Comparison of ENCODE assay signal across 12 cellular contexts in genomic region chr6:108157972-108158441, GRCh38. TPM values are rescaled to one million over a fixed set of nuclear protein-coding genes. Genes with fewer than 3 reads are reported as not detected.
A peak's percentile ranks its signal among the peaks of the same experiment; 100 is the strongest.
DNase-seq lines count a peak whose midpoint lies in the region; ATAC-seq and TF ChIP-seq lines count a peak whose summit lies in the region.
"Had no signal": no experiment of that assay in that cellular context is flagged by ENCODE, and none has a peak within 500 bp of the region (broad histone marks: within the 10 kb centered on the region; RNA-seq: fewer than 3 reads in every experiment).

No MANE protein-coding gene starts in this region.

- H3K4me1 ChIP-seq in lower lobe of right lung, result peaks cover 21% of the 10 kb centered on the region
- H3K4me1 ChIP-seq in testis, result no peaks in the 10 kb centered on the region

- TF ChIP-seq CTCF in lower lobe of right lung (IDR thresholded peaks at IDR 0.05) (no peak), testis (IDR thresholded peaks at IDR 0.05) (no peak)

- no peaks in the 10 kb centered on the region for H3K9me3 Mint-ChIP-seq in activated naive CD4-positive, alpha-beta T cell treated with anti-CD3 and anti-CD28 coated beads, Interleukin-2, amount 10 ng/mL, durations not matched to agents 7 days and 5 days
- H3K9me3 Mint-ChIP-seq in activated T-helper 17 cell treated with anti-CD3 and anti-CD28 coated beads, Interleukin-2, amount 50 U/mL, for 72 hours, result no peaks in the 10 kb centered on the region

- H3K27ac ChIP-seq in lower lobe of right lung (no peak overlapping the region), testis (no peak overlapping the region)
- H3K27ac ChIP-seq: body of pancreas had no signal

- H3K9me3 ChIP-seq in lower lobe of right lung (no peaks in the 10 kb centered on the region), testis (no peaks in the 10 kb centered on the region)
- H3K9me3 ChIP-seq: body of pancreas had no signal

- H3K4me3 ChIP-seq in lower lobe of right lung (peak overlapping the region; percentile 33), testis (peak overlapping the region; percentile 33 to 37)

- no peak for DNase-seq in activated naive CD4-positive, alpha-beta T cell treated with anti-CD3 and anti-CD28 coated beads, Interleukin-2, amount 10 ng/mL, durations not matched to agents 7 days and 5 days
- no peak for DNase-seq in activated naive CD4-positive, alpha-beta T cell treated with Interleukin-2 at 50 U/mL for 16 hours
- DNase-seq in lower lobe of right lung, result no peak
- no peak for DNase-seq in testis
- no peak for DNase-seq in NCI-H510A treated with DMSO at 0.1 percent for 48 hours (lab: John Stamatoyannopoulos, UW)
- DNase-seq in NCI-H1092 treated with DMSO at 0.1 percent for 48 hours (lab: John Stamatoyannopoulos, UW), result no peak
- DNase-seq: body of pancreas, C1 segment of cervical spinal cord, NCI-H1436, T1000 had no signal

- H3K27ac Mint-ChIP-seq in activated naive CD4-positive, alpha-beta T cell treated with anti-CD3 and anti-CD28 coated beads, Interleukin-2, amount 10 ng/mL, durations not matched to agents 7 days and 5 days, result peak overlapping the region; percentile 47
- H3K27ac Mint-ChIP-seq in activated T-helper 17 cell treated with anti-CD3 and anti-CD28 coated beads, Interleukin-2, amount 50 U/mL, for 72 hours, result no peak overlapping the region

- intact Hi-C loops in lower lobe of right lung (cut with DNase I), result no loop called here
- intact Hi-C loops in testis (cut with DNase I; ENCODE audit: low total_unique reads), result no loop called here

- peaks cover 91% of the 10 kb centered on the region for H3K27me3 Mint-ChIP-seq in activated naive CD4-positive, alpha-beta T cell treated with anti-CD3 and anti-CD28 coated beads, Interleukin-2, amount 10 ng/mL, durations not matched to agents 7 days and 5 days
- peaks cover 78% of the 10 kb centered on the region for H3K27me3 Mint-ChIP-seq in activated T-helper 17 cell treated with anti-CD3 and anti-CD28 coated beads, Interleukin-2, amount 50 U/mL, for 72 hours

- H3K36me3 ChIP-seq in lower lobe of right lung (no peaks in the 10 kb centered on the region), testis (ENCODE audit: low read depth, missing control alignments) (no peaks in the 10 kb centered on the region)

- no peak for TF ChIP-seq POLR2A in testis (IDR thresholded peaks at IDR 0.05)

- H3K4me3 Mint-ChIP-seq in activated naive CD4-positive, alpha-beta T cell treated with anti-CD3 and anti-CD28 coated beads, Interleukin-2, amount 10 ng/mL, durations not matched to agents 7 days and 5 days, result peak overlapping the region; percentile 46
- H3K4me3 Mint-ChIP-seq in activated T-helper 17 cell treated with anti-CD3 and anti-CD28 coated beads, Interleukin-2, amount 50 U/mL, for 72 hours, result peak overlapping the region; percentile 52

- peaks cover 9% of the 10 kb centered on the region for H3K4me1 Mint-ChIP-seq in activated naive CD4-positive, alpha-beta T cell treated with anti-CD3 and anti-CD28 coated beads, Interleukin-2, amount 10 ng/mL, durations not matched to agents 7 days and 5 days
- peaks cover 4% of the 10 kb centered on the region for H3K4me1 Mint-ChIP-seq in activated T-helper 17 cell treated with anti-CD3 and anti-CD28 coated beads, Interleukin-2, amount 50 U/mL, for 72 hours

- 3 to 5% methylated on average over 36 to 37 of the region's 37 CpGs for WGBS in testis, 2 donors

- H3K27me3 ChIP-seq in lower lobe of right lung (ENCODE audit: low read depth) (peaks cover 97% of the 10 kb centered on the region), testis (no peaks in the 10 kb centered on the region)

- no peak for ATAC-seq in activated T-helper 17 cell treated with anti-CD3 and anti-CD28 coated beads, Interleukin-2, amount 50 U/mL, for 72 hours (replicated peaks)
- ATAC-seq in lower lobe of right lung (no peak), GM18868 (IDR thresholded peaks at IDR 0.05; ENCODE audit: unreplicated experiment) (no peak)

- CTCF ChIA-PET in activated naive CD4-positive, alpha-beta T cell treated with anti-CD3 and anti-CD28 coated beads, Interleukin-2, amount 10 ng/mL, durations not matched to agents 7 days and 5 days (lab: Charles Lee), result interaction anchor here (1.1 kb wide), 1 partner anchor 334 kb away, joined by 4 read pairs; no protein-coding TSS in a partner anchor

- H3K36me3 Mint-ChIP-seq in activated naive CD4-positive, alpha-beta T cell treated with anti-CD3 and anti-CD28 coated beads, Interleukin-2, amount 10 ng/mL, durations not matched to agents 7 days and 5 days, result peaks cover 3% of the 10 kb centered on the region
- H3K36me3 Mint-ChIP-seq in activated T-helper 17 cell treated with anti-CD3 and anti-CD28 coated beads, Interleukin-2, amount 50 U/mL, for 72 hours (ENCODE audit: low read depth), result peaks cover 5% of the 10 kb centered on the region

RNA-seq across cellular contexts. Expression of gene NR2E1, which starts 7.8 kb away (rescaled TPM):
- not detected for total RNA-seq in activated T-helper 17 cell treated with anti-CD3 and anti-CD28 coated beads, Interleukin-2, amount 50 U/mL, for 72 hours
- total RNA-seq in lower lobe of right lung (not detected), testis (under 1 TPM; 0.12 to 0.39 TPM)
- 0.30 TPM for polyA plus RNA-seq in testis (ENCODE audit: insufficient read depth, low read depth, low replicate concordance)
- total RNA-seq: body of pancreas had no signal
